ENCODE assay signal across 7 cellular contexts in the genomic region with DNA sequence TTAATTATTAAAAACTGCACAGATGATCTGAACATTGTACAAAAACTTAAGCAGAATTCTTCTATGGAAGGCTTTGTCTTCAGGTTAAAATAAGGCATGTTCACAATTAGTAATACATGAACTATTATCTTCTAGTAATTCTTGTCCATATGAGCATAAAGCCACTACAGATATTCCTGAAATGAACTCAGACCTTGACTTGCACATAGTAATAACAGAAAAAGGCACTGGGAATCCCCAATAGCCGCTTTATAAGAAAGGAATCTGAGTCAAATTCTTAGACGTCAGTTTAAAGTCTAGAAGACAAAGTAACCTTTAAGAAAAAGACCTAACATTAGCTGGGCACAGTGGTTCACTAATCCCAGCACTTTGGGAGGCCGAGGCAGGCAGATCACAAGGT. TPM values are rescaled to one million over a fixed set of nuclear protein-coding genes. Genes with fewer than 3 reads are reported as not detected.
DNase-seq lines count a peak whose midpoint lies in the region; ATAC-seq and TF ChIP-seq lines count a peak whose summit lies in the region.
"Not testable (repeated sequence)": the region's sequence is repeated elsewhere in the genome, so short reads cannot be mapped to it uniquely, and the experiment has no call there.

No MANE protein-coding gene starts in this region.

- peak; percentile 26 for DNase-seq in GM12865 (ENCODE audit: low read depth)
- not testable (repeated sequence) for DNase-seq in activated CD4-positive, alpha-beta T cell treated with anti-CD3 and anti-CD28 coated beads for 36 hours; activated T-cell treated with anti-CD3 and anti-CD28 coated beads, Interleukin-2, amount 50 U/mL, for 72 hours; activated naive CD4-positive, alpha-beta T cell treated with anti-CD3 and anti-CD28 coated beads, Interleukin-2, amount 50 U/mL, for 72 hours (ENCODE audit: low spot score in 2 of 2); stimulated activated effector memory CD8-positive, alpha-beta T cell treated with anti-CD3 and anti-CD28 coated beads, Interleukin-12 subunit alpha, Interleukin-12 subunit beta, amount 100 ng/mL, for 72 hours (ENCODE audit: low spot score in 2 of 2)

- not testable (repeated sequence) for H3K27ac Mint-ChIP-seq in activated CD4-positive, alpha-beta T cell treated with anti-CD3 and anti-CD28 coated beads for 36 hours; activated naive CD4-positive, alpha-beta T cell treated with anti-CD3 and anti-CD28 coated beads, Interleukin-2, amount 50 U/mL, for 72 hours
- peak overlapping the region; percentile 93 for H3K27ac Mint-ChIP-seq in activated T-cell treated with anti-CD3 and anti-CD28 coated beads, Interleukin-2, amount 50 U/mL, for 72 hours
- peak overlapping the region; percentile 80 for H3K27ac Mint-ChIP-seq in stimulated activated effector memory CD8-positive, alpha-beta T cell treated with anti-CD3 and anti-CD28 coated beads, Interleukin-12 subunit alpha, Interleukin-12 subunit beta, amount 100 ng/mL, for 72 hours

- not testable (repeated sequence) for H3K27me3 Mint-ChIP-seq in activated CD4-positive, alpha-beta T cell treated with anti-CD3 and anti-CD28 coated beads for 36 hours; activated T-cell treated with anti-CD3 and anti-CD28 coated beads, Interleukin-2, amount 50 U/mL, for 72 hours (ENCODE audit: low read depth)

- H3K9me3 Mint-ChIP-seq in activated CD4-positive, alpha-beta T cell treated with anti-CD3 and anti-CD28 coated beads for 36 hours (ENCODE audit: low read depth); activated T-cell treated with anti-CD3 and anti-CD28 coated beads, Interleukin-2, amount 50 U/mL, for 72 hours; activated naive CD4-positive, alpha-beta T cell treated with anti-CD3 and anti-CD28 coated beads, Interleukin-2, amount 50 U/mL, for 72 hours; stimulated activated effector memory CD8-positive, alpha-beta T cell treated with anti-CD3 and anti-CD28 coated beads, Interleukin-12 subunit alpha, Interleukin-12 subunit beta, amount 100 ng/mL, for 72 hours: not testable (repeated sequence)

- ATAC-seq in GM19463 (IDR thresholded peaks at IDR 0.05; ENCODE audit: unreplicated experiment) (peak; percentile 61), HG02759 (IDR thresholded peaks at IDR 0.05; ENCODE audit: unreplicated experiment) (peak; percentile 54)
- peak; percentile 19 for ATAC-seq in activated CD4-positive, alpha-beta T cell treated with anti-CD3 and anti-CD28 coated beads for 36 hours
- peak; percentile 53 to 79 for ATAC-seq in activated T-cell treated with anti-CD3 and anti-CD28 coated beads, Interleukin-2, amount 50 U/mL, for 72 hours (replicated peaks in 1 of 2)
- ATAC-seq in activated naive CD4-positive, alpha-beta T cell treated with anti-CD3 and anti-CD28 coated beads, Interleukin-2, amount 50 U/mL, for 72 hours, result peak; percentile 40 to 84
- ATAC-seq in stimulated activated effector memory CD8-positive, alpha-beta T cell treated with anti-CD3 and anti-CD28 coated beads, Interleukin-12 subunit alpha, Interleukin-12 subunit beta, amount 100 ng/mL, for 72 hours, result peak; percentile 94

- not testable (repeated sequence) for H3K4me3 Mint-ChIP-seq in activated CD4-positive, alpha-beta T cell treated with anti-CD3 and anti-CD28 coated beads for 36 hours
- peak overlapping the region in 1 of 2 donors; percentile 52 for H3K4me3 Mint-ChIP-seq in activated T-cell treated with anti-CD3 and anti-CD28 coated beads, Interleukin-2, amount 50 U/mL, for 72 hours
- H3K4me3 Mint-ChIP-seq in stimulated activated effector memory CD8-positive, alpha-beta T cell treated with anti-CD3 and anti-CD28 coated beads, Interleukin-12 subunit alpha, Interleukin-12 subunit beta, amount 100 ng/mL, for 72 hours, result peak overlapping the region; percentile 14

- H3K36me3 Mint-ChIP-seq in activated CD4-positive, alpha-beta T cell treated with anti-CD3 and anti-CD28 coated beads for 36 hours (ENCODE audit: low read depth), result peaks cover 53% of the 10 kb centered on the region
- peaks cover 7 to 33% of the 10 kb centered on the region in 2 donors for H3K36me3 Mint-ChIP-seq in activated T-cell treated with anti-CD3 and anti-CD28 coated beads, Interleukin-2, amount 50 U/mL, for 72 hours (ENCODE audit: insufficient read depth in 2 of 2)
- H3K36me3 Mint-ChIP-seq in activated naive CD4-positive, alpha-beta T cell treated with anti-CD3 and anti-CD28 coated beads, Interleukin-2, amount 50 U/mL, for 72 hours, result peaks cover 15 to 30% of the 10 kb centered on the region in 2 donors
- H3K36me3 Mint-ChIP-seq in stimulated activated effector memory CD8-positive, alpha-beta T cell treated with anti-CD3 and anti-CD28 coated beads, Interleukin-12 subunit alpha, Interleukin-12 subunit beta, amount 100 ng/mL, for 72 hours, result peaks cover 98% of the 10 kb centered on the region

- POLR2A ChIA-PET in activated CD4-positive, alpha-beta T cell treated with anti-CD3 and anti-CD28 coated beads for 36 hours (lab: Charles Lee), result not testable (repeated sequence)

- H3K4me1 Mint-ChIP-seq in activated CD4-positive, alpha-beta T cell treated with anti-CD3 and anti-CD28 coated beads for 36 hours; activated T-cell treated with anti-CD3 and anti-CD28 coated beads, Interleukin-2, amount 50 U/mL, for 72 hours (ENCODE audit: low read depth); stimulated activated effector memory CD8-positive, alpha-beta T cell treated with anti-CD3 and anti-CD28 coated beads, Interleukin-12 subunit alpha, Interleukin-12 subunit beta, amount 100 ng/mL, for 72 hours: not testable (repeated sequence)

- CTCF ChIA-PET in activated CD4-positive, alpha-beta T cell treated with anti-CD3 and anti-CD28 coated beads for 36 hours (lab: Charles Lee), result not testable (repeated sequence)

- intact Hi-C loops in activated CD4-positive, alpha-beta T cell treated with anti-CD3 and anti-CD28 coated beads for 36 hours (cut with DNase I, micrococcal nuclease), result not testable (repeated sequence)

- not testable (repeated sequence) for TF ChIP-seq CTCF in GM12865 (IDR thresholded peaks at IDR 0.05; ENCODE audit: insufficient read depth, low read depth, low read length, missing control alignments)

- not testable (repeated sequence) for H3K4me3 ChIP-seq in GM12865 (ENCODE audit: low read depth, low read length)

RNA-seq across cellular contexts. Expression of gene RRN3, which starts 11.3 kb away (rescaled TPM):
- 10 to 100 TPM; 27.0 to 36.1 TPM for total RNA-seq in activated CD4-positive, alpha-beta T cell treated with anti-CD3 and anti-CD28 coated beads for 36 hours
- 10 to 100 TPM; 39.5 to 41.6 TPM for total RNA-seq in activated T-cell treated with anti-CD3 and anti-CD28 coated beads, Interleukin-2, amount 50 U/mL, for 72 hours
- 10 to 100 TPM; 35.4 to 38.1 TPM for total RNA-seq in activated naive CD4-positive, alpha-beta T cell treated with anti-CD3 and anti-CD28 coated beads, Interleukin-2, amount 50 U/mL, for 72 hours

RNA-seq across cellular contexts. Expression of gene NTAN1, which starts 26.9 kb away (rescaled TPM):
- 10 to 100 TPM; 42.2 to 52.7 TPM for total RNA-seq in activated CD4-positive, alpha-beta T cell treated with anti-CD3 and anti-CD28 coated beads for 36 hours
- total RNA-seq in activated T-cell treated with anti-CD3 and anti-CD28 coated beads, Interleukin-2, amount 50 U/mL, for 72 hours, result 10 to 100 TPM; 37.8 to 39.1 TPM
- 10 to 100 TPM; 37.4 to 59.2 TPM for total RNA-seq in activated naive CD4-positive, alpha-beta T cell treated with anti-CD3 and anti-CD28 coated beads, Interleukin-2, amount 50 U/mL, for 72 hours

Comparison
In these comparisons a context has a peak if more than half of its experiments do, and no peak if none do; other contexts are left out.
1. ATAC-seq: peak in every context shown above with its lines; median percentile 94 in stimulated activated effector memory CD8-positive, alpha-beta T cell treated with anti-CD3 and anti-CD28 coated beads, Interleukin-12 subunit alpha, Interleukin-12 subunit beta, amount 100 ng/mL, for 72 hours; 66 in activated T-cell treated with anti-CD3 and anti-CD28 coated beads, Interleukin-2, amount 50 U/mL, for 72 hours; 62 in activated naive CD4-positive, alpha-beta T cell treated with anti-CD3 and anti-CD28 coated beads, Interleukin-2, amount 50 U/mL, for 72 hours; 61 in GM19463; 54 in HG02759; 19 in activated CD4-positive, alpha-beta T cell treated with anti-CD3 and anti-CD28 coated beads for 36 hours.